In genomic region chr18:48913723-48914122, GRCh38 we compare ENCODE assay signal across 2 cellular contexts.
TF ChIP-seq lines count a peak whose summit lies in the region.

No MANE protein-coding gene starts in this region.

TF ChIP-seq in HCT116, 20 proteins besides CTCF, POLR2A, EP300 and RAD21:
- TF ChIP-seq YY1 (IDR thresholded peaks at IDR 0.05; ENCODE audit: extremely low read depth, insufficient replicate concordance, low read depth, low read length), result no peak
- no peak for TF ChIP-seq CBX3 (IDR thresholded peaks at IDR 0.05; ENCODE audit: low read depth)
- no peak for TF ChIP-seq SP1 (IDR thresholded peaks at IDR 0.05; ENCODE audit: low read depth)
- TF ChIP-seq SRF (IDR thresholded peaks at IDR 0.05; ENCODE audit: low read depth), result no peak
- TF ChIP-seq SIN3A (IDR thresholded peaks at IDR 0.05; ENCODE audit: low read depth), result no peak
- TF ChIP-seq ELF1 (IDR thresholded peaks at IDR 0.05; ENCODE audit: borderline replicate concordance, low read depth), result no peak
TF ChIP-seq in HCT116: peak in this region for 0.

TF ChIP-seq in HepG2, 621 proteins besides CTCF, POLR2A, EP300 and RAD21:
- TF ChIP-seq USF2 (IDR thresholded peaks at IDR 0.05; ENCODE audit: low read depth, low read length), result peak; percentile 31; the same call in 1 of the 2 replicates
- 0 out of 2 replicates have a peak, but pooled peaks have one; percentile 22 for TF ChIP-seq USF2 (CRISPR knock-in tag; IDR thresholded peaks at IDR 0.05; ENCODE audit: borderline replicate concordance)
- TF ChIP-seq ZNF143 (CRISPR knock-in tag; IDR thresholded peaks at IDR 0.05), result peak; percentile 59; the same call in 1 of the 2 replicates
- TF ChIP-seq BCLAF1 (IDR thresholded peaks at IDR 0.05), result no peak
- TF ChIP-seq NFYC (CRISPR knock-in tag; IDR thresholded peaks at IDR 0.05), result 0 out of 2 replicates have a peak, but pooled peaks have one; percentile 36
